In genomic region chr11:103637250-103637649, GRCh38 we compare ENCODE assay signal across 1 cellular context.
TF ChIP-seq lines count a peak whose summit lies in the region.

No MANE protein-coding gene starts in this region.

TF ChIP-seq in endothelial cell of umbilical vein, 7 proteins besides CTCF, POLR2A, EP300 and RAD21:
- TF ChIP-seq GATA2 (IDR thresholded peaks at IDR 0.05; ENCODE audit: insufficient read depth, insufficient read length, low read depth, low read length): no peak
- peak; percentile 31 for TF ChIP-seq JUN (IDR thresholded peaks at IDR 0.05; ENCODE audit: borderline replicate concordance, insufficient read depth, insufficient read length, low read depth)
- TF ChIP-seq MYC (IDR thresholded peaks at IDR 0.05; ENCODE audit: low read depth, low read length): no peak
- no peak for TF ChIP-seq EZH2 (IDR thresholded peaks at IDR 0.05; ENCODE audit: borderline replicate concordance, low read depth, low read length, severe bottlenecking)
- no peak for TF ChIP-seq MAX (IDR thresholded peaks at IDR 0.05; ENCODE audit: insufficient read depth, insufficient read length)
- peak; percentile 52 for TF ChIP-seq FOS (IDR thresholded peaks at IDR 0.05; ENCODE audit: borderline replicate concordance, insufficient read depth, low read length)
